In genomic region chr7:80133361-80134104, GRCh38 we compare ENCODE assay signal across 8 cellular contexts. TPM values are rescaled to one million over a fixed set of nuclear protein-coding genes. Genes with fewer than 3 reads are reported as not detected.
DNase-seq lines count a peak whose midpoint lies in the region; ATAC-seq lines count a peak whose summit lies in the region.

No MANE protein-coding gene starts in this region.

- peaks cover 10% of the 10 kb centered on the region for H3K79me1 ChIP-seq in trophoblast cell (ENCODE audit: low read length)

- WGBS in trophoblast cell (ENCODE audit: extremely low coverage, insufficient coverage, insufficient read length): no CpG with 5 or more reads among the region's 8 CpGs

- intact Hi-C loops in posterior cingulate gyrus (cut with DNase I): loop anchor here (2.0 to 10.0 kb wide), 2 partner anchors 155 to 261 kb away; no protein-coding TSS in a partner anchor

- H3K4me2 ChIP-seq in trophoblast cell (ENCODE audit: low read length): peak overlapping the region; percentile 68

- no peak overlapping the region for H2BK5ac ChIP-seq in trophoblast cell (ENCODE audit: low read depth, low read length, poor library complexity)

- H4K12ac ChIP-seq in trophoblast cell (ENCODE audit: low read depth, low read length): no peak overlapping the region

- H3K36me3 ChIP-seq in trophoblast cell (ENCODE audit: control insufficient read depth in 1 of 2, insufficient read depth in 2 of 2, low read length in 2 of 2): no peaks in the 10 kb centered on the region

- in situ Hi-C loops in Caki2 (cut with HindIII; ENCODE audit: low pct_unique_long_range_greater_than_20kb, low sequenced_read_pairs): no loop called here
- in situ Hi-C loops in SK-MEL-5 (cut with HindIII; ENCODE audit: low pct_unique_long_range_greater_than_20kb, low sequenced_read_pairs): loop anchor here (10.0 to 25.0 kb wide), 2 partner anchors 61 to 529 kb away; no protein-coding TSS in a partner anchor

- H3K14ac ChIP-seq in trophoblast cell (ENCODE audit: low read length): no peak overlapping the region

- no peak overlapping the region for H3K27ac ChIP-seq in trophoblast cell (ENCODE audit: low read depth, low read length)

- no peak overlapping the region for H2AFZ ChIP-seq in trophoblast cell (ENCODE audit: insufficient read depth, low read length, poor library complexity)

- H3K79me2 ChIP-seq in trophoblast cell (ENCODE audit: control insufficient read depth, insufficient read depth, low read length, poor library complexity): peaks cover 11% of the 10 kb centered on the region

- no peak overlapping the region for H4K91ac ChIP-seq in trophoblast cell (ENCODE audit: low read depth, low read length)

- DNase-seq in Caki2 (ENCODE audit: low read depth) (peak; percentile 19), SK-MEL-5 (ENCODE audit: low read depth, low spot score) (peak; percentile 23), fibroblast of gingiva (ENCODE audit: low read depth) (peak; percentile 19), trophoblast cell (peak in 1 of 2 donors; percentile 48), posterior cingulate gyrus (no peak)

- ATAC-seq in GM21528 (IDR thresholded peaks at IDR 0.05; ENCODE audit: low FRiP score, unreplicated experiment) (no peak), GM18873 (IDR thresholded peaks at IDR 0.05; ENCODE audit: low FRiP score, unreplicated experiment) (no peak), HG03139 (IDR thresholded peaks at IDR 0.05; ENCODE audit: unreplicated experiment) (no peak)

- H3K9me3 ChIP-seq in trophoblast cell (ENCODE audit: insufficient read depth, low read depth, low read length): no peaks in the 10 kb centered on the region

- no peak overlapping the region for H2AK5ac ChIP-seq in trophoblast cell (ENCODE audit: low read length)

- no peak overlapping the region for H3K23ac ChIP-seq in trophoblast cell (ENCODE audit: low read length)

- no peak overlapping the region for H2BK120ac ChIP-seq in trophoblast cell (ENCODE audit: insufficient read depth, low read length, poor library complexity)

- peaks cover 0 to 5% of the 10 kb centered on the region in 2 experiments for H3K4me1 ChIP-seq in trophoblast cell (ENCODE audit: control insufficient read depth in 1 of 2, insufficient read depth in 2 of 2, low read length in 2 of 2)

- H3K9ac ChIP-seq in trophoblast cell (ENCODE audit: low read length): no peak overlapping the region

- H4K8ac ChIP-seq in trophoblast cell (ENCODE audit: low read depth, low read length): no peak overlapping the region

- no peak overlapping the region for H3K4me3 ChIP-seq in trophoblast cell (ENCODE audit: low read depth, low read length)

- H2BK12ac ChIP-seq in trophoblast cell (ENCODE audit: low read length): no peak overlapping the region

- H3K27me3 ChIP-seq in trophoblast cell (ENCODE audit: insufficient read depth, low read length): no peaks in the 10 kb centered on the region

- H3K4ac ChIP-seq in trophoblast cell (ENCODE audit: low read depth, low read length): no peak overlapping the region

- H3K18ac ChIP-seq in trophoblast cell (ENCODE audit: low read length): no peak overlapping the region

RNA-seq across cellular contexts. Expression of gene GNAI1, which starts 1.1 kb away (rescaled TPM):
- 43.1 and 54.4 TPM in 2 replicates for total RNA-seq in Caki2 (2014; rRNA removed; shearing (Covaris generic); ENCODE audit: low replicate concordance)
- 54.9 and 59.5 TPM in 2 replicates for total RNA-seq in SK-MEL-5 (2014; rRNA removed; shearing (Covaris generic))
- 30.2 and 44.6 TPM in 2 replicates for polyA plus RNA-seq in SK-MEL-5 (2015; cell fraction: cytosol; rRNA removed)
- polyA plus RNA-seq in SK-MEL-5 (2015; cell fraction: nucleus; rRNA removed): 10.2 and 16.1 TPM in 2 replicates
- 22.6 and 23.7 TPM in 2 replicates for polyA plus RNA-seq in trophoblast cell (2013)

Comparison
In these comparisons a context has a peak if more than half of its experiments do, and no peak if none do; other contexts are left out.
1. DNase-seq: peak in Caki2 (single experiment), SK-MEL-5 (single experiment) and fibroblast of gingiva (single experiment); none in posterior cingulate gyrus (0 of 10).